Comparison of ENCODE assay signal across 28 cellular contexts in the genomic region with DNA sequence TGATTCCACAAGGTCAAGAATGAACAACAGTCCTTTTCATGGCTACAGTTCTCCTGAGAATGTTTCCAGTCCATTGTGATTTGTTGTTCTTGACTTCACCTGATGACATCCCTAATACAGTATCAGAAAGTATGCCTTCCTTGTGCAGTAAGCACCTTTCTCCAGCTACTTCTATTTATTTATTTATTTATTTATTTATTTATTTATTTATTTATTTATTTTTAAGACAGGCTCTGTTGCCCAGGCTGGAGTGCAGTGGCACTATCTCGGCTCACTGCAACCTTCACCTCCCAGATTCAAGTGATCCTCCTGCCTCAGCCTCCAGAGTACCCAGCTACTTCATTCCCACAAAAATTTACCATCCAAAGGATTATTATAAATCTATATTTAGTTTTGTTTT.
"Had no signal": no experiment of that assay in that cellular context is flagged by ENCODE, and none has a peak within 500 bp of the region (broad histone marks: within the 10 kb centered on the region; RNA-seq: fewer than 3 reads in every experiment).

No MANE protein-coding gene starts in this region.

- DNase-seq: activated B cell treated with CpG ODN at 0.5 μM for 24 hours; activated CD4-positive, alpha-beta T cell treated with anti-CD3 and anti-CD28 coated beads for 48 hours; activated CD4-positive, alpha-beta T cell treated with anti-CD3 and anti-CD28 coated beads, Interleukin-2, amount 50 U/mL, for 1 hour; activated CD4-positive, alpha-beta T cell treated with anti-CD3 and anti-CD28 coated beads, Interleukin-2, amount 50 U/mL, for 48 hours; activated CD8-positive, alpha-beta memory T cell treated with anti-CD3 and anti-CD28 coated beads for 24 hours; activated CD8-positive, alpha-beta T cell treated with anti-CD3 and anti-CD28 coated beads for 36 hours; activated effector memory CD4-positive, alpha-beta T cell treated with Interleukin-2 at 50 U/mL for 16 hours; activated gamma-delta T cell treated with Interleukin-2 at 50 U/mL for 16 hours; activated naive CD4-positive, alpha-beta T cell treated with anti-CD3 and anti-CD28 coated beads, Interleukin-2, amount 50 U/mL, for 16 hours; activated naive CD4-positive, alpha-beta T cell treated with Interleukin-2 at 50 U/mL for 16 hours; activated T-cell treated with anti-CD3 and anti-CD28 coated beads, Interleukin-2, amount 50 U/mL, for 4 hours; amniotic stem cell; anterior cingulate cortex; brain microvascular endothelial cell; dorsolateral prefrontal cortex; effector memory CD4-positive, alpha-beta T cell; esophagus squamous epithelium; heart left ventricle; T-helper 1 cell; T-helper 17 cell; T1000 had no signal

- H3K27ac ChIP-seq: brain microvascular endothelial cell, coronary artery, dorsolateral prefrontal cortex, esophagus squamous epithelium, heart left ventricle, VCaP had no signal

- H3K4me1 Mint-ChIP-seq: activated B cell treated with CpG ODN at 0.5 μM for 24 hours; activated T-helper 17 cell treated with anti-CD3 and anti-CD28 coated beads, Interleukin-2, amount 50 U/mL, for 72 hours; T-helper 17 cell had no signal

- H3K4me3 Mint-ChIP-seq: activated B cell treated with CpG ODN at 0.5 μM for 24 hours; activated CD8-positive, alpha-beta T cell treated with anti-CD3 and anti-CD28 coated beads for 36 hours; activated naive CD8-positive, alpha-beta T cell; activated T-cell treated with anti-CD3 and anti-CD28 coated beads, Interleukin-2, amount 50 U/mL, for 4 hours; activated T-helper 17 cell treated with anti-CD3 and anti-CD28 coated beads, Interleukin-2, amount 50 U/mL, for 72 hours; central memory CD8-positive, alpha-beta T cell; dendritic cell treated with granulocyte-macrophage colony-stimulating factor and Interleukin-4, amounts not matched to agents 40 ng/mL and 50 ng/mL, for 4 days; T-helper 17 cell; T-helper 2 cell treated with Interferon-gamma antibody and Interleukin-4, amounts not matched to agents 5 μg/mL and 100 μg/mL, for 36 hours had no signal

- H3K27ac Mint-ChIP-seq: activated B cell treated with CpG ODN at 0.5 μM for 24 hours; activated CD8-positive, alpha-beta T cell treated with anti-CD3 and anti-CD28 coated beads for 36 hours; activated naive CD8-positive, alpha-beta T cell; activated T-helper 17 cell treated with anti-CD3 and anti-CD28 coated beads, Interleukin-2, amount 50 U/mL, for 72 hours; dendritic cell treated with granulocyte-macrophage colony-stimulating factor and Interleukin-4, amounts not matched to agents 40 ng/mL and 50 ng/mL, for 4 days; T-helper 17 cell; T-helper 2 cell treated with Interferon-gamma antibody and Interleukin-4, amounts not matched to agents 5 μg/mL and 100 μg/mL, for 36 hours had no signal

- H3K4me3 ChIP-seq: coronary artery, dorsolateral prefrontal cortex, esophagus squamous epithelium, heart left ventricle had no signal

- H3K4me1 ChIP-seq: esophagus squamous epithelium, heart left ventricle had no signal

- H3K27me3 ChIP-seq: brain microvascular endothelial cell, dorsolateral prefrontal cortex, esophagus squamous epithelium, heart left ventricle had no signal

- H3K27me3 Mint-ChIP-seq: activated B cell treated with CpG ODN at 0.5 μM for 24 hours; activated CD8-positive, alpha-beta T cell treated with anti-CD3 and anti-CD28 coated beads for 36 hours; activated naive CD8-positive, alpha-beta T cell; activated T-helper 17 cell treated with anti-CD3 and anti-CD28 coated beads, Interleukin-2, amount 50 U/mL, for 72 hours; central memory CD8-positive, alpha-beta T cell; dendritic cell treated with granulocyte-macrophage colony-stimulating factor and Interleukin-4, amounts not matched to agents 40 ng/mL and 50 ng/mL, for 4 days; T-helper 17 cell had no signal

- H3K36me3 ChIP-seq: brain microvascular endothelial cell, esophagus squamous epithelium, heart left ventricle had no signal
